ENCODE assay signal across 15 cellular contexts in the genomic region with DNA sequence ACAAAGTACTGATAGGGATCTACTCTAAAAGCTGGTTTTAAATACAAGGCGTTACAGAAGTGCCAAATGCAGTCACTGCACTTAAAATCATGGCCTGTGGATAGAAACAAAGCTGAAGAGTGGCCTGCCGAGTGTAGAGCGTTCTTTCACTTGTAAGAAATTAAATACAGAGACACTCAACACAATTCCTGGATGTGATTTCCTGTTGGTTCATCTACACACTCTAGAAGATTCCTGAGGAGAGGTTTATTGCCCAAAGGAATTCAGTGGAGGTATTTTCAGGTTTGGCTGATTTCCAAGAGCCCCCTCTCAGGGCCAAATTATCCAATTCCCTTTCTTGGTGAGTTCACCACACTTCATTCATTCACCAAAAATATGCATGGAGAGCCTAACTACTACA. TPM values are rescaled to one million over a fixed set of nuclear protein-coding genes. Genes with fewer than 3 reads are reported as not detected.
DNase-seq lines count a peak whose midpoint lies in the region; ATAC-seq, FAIRE-seq and TF ChIP-seq lines count a peak whose summit lies in the region.
"Had no signal": no experiment of that assay in that cellular context is flagged by ENCODE, and none has a peak within 500 bp of the region (broad histone marks: within the 10 kb centered on the region; RNA-seq: fewer than 3 reads in every experiment).

No MANE protein-coding gene starts in this region.

- TF ChIP-seq POLR2A in endothelial cell of umbilical vein (IDR thresholded peaks at IDR 0.05; ENCODE audit: low read depth, low read length): no peak

- H3K27ac ChIP-seq in C4-2B (peak overlapping the region; percentile 47; the same call in 1 of the 2 replicates), PC-9 (peak overlapping the region; percentile 90), endothelial cell of umbilical vein (ENCODE audit: insufficient read depth, low read depth, low read length) (peak overlapping the region; percentile 87), WERI-Rb-1 (no peak overlapping the region)

- no peaks in the 10 kb centered on the region for H3K27me3 Mint-ChIP-seq in osteocyte (ENCODE audit: unreplicated experiment)
- H3K27me3 Mint-ChIP-seq in activated naive CD8-positive, alpha-beta T cell treated with anti-CD3 and anti-CD28 coated beads, Interleukin-2, amount 50 U/mL, for 24 hours: peaks cover 5% of the 10 kb centered on the region
- peaks cover 8% of the 10 kb centered on the region for H3K27me3 Mint-ChIP-seq in stimulated activated memory B cell treated with anti-CD40 and anti-IgM and Interleukin-4, amounts not matched to agents 10 μg/mL and 1 μg/mL and 100 μg/mL, for 72 hours

- no peak for FAIRE-seq in endothelial cell of umbilical vein (lab: Jason Lieb, UNC)

- H3K79me2 ChIP-seq in PC-9 (ENCODE audit: low read depth): peaks cover 60% of the 10 kb centered on the region
- H3K79me2 ChIP-seq in endothelial cell of umbilical vein (ENCODE audit: control insufficient read depth, insufficient read depth, low read length): peaks cover 74% of the 10 kb centered on the region

- ATAC-seq in activated naive CD8-positive, alpha-beta T cell treated with anti-CD3 and anti-CD28 coated beads, Interleukin-2, amount 50 U/mL, for 24 hours: no peak
- no peak for ATAC-seq in stimulated activated memory B cell treated with anti-CD40 and anti-IgM and Interleukin-4, amounts not matched to agents 10 μg/mL and 1 μg/mL and 100 μg/mL, for 72 hours
- ATAC-seq: activated CD4-positive, alpha-beta T cell treated with anti-CD3 and anti-CD28 coated beads for 36 hours had no signal

- H3K4me2 ChIP-seq in PC-9 (peak overlapping the region; percentile 72), endothelial cell of umbilical vein (ENCODE audit: insufficient read depth, low read length) (peak overlapping the region; percentile 85)

- no peaks in the 10 kb centered on the region for H3K36me3 ChIP-seq in PC-9 (ENCODE audit: low read depth)
- H3K36me3 ChIP-seq in endothelial cell of umbilical vein (ENCODE audit: control insufficient read depth in 2 of 2, extremely low read depth in 1 of 2, insufficient read depth in 2 of 2, low read length in 2 of 2): no peaks in the 10 kb centered on the region
- no peaks in the 10 kb centered on the region for H3K36me3 ChIP-seq in WERI-Rb-1
- H3K36me3 ChIP-seq: BE2C had no signal

- no peaks in the 10 kb centered on the region for H3K9me1 ChIP-seq in endothelial cell of umbilical vein (replicated peaks; ENCODE audit: control insufficient read depth, extremely low read depth, insufficient read depth, low read length)

- TF ChIP-seq CTCF in C4-2B (conservative IDR thresholded peaks at IDR 0.05) (no peak), PC-9 (conservative IDR thresholded peaks at IDR 0.05) (no peak), endothelial cell of umbilical vein (IDR thresholded peaks at IDR 0.05; ENCODE audit: extremely low read depth in 1 of 2, insufficient read depth in 1 of 2, low read depth in 1 of 2, low read length in 2 of 2) (no peak), osteocyte (IDR thresholded peaks at IDR 0.05) (no peak), WERI-Rb-1 (IDR thresholded peaks at IDR 0.05; ENCODE audit: low read depth, low read length) (no peak)

- DNase-seq in PC-9: no peak
- DNase-seq in endothelial cell of umbilical vein (ENCODE audit: low read depth, low spot score): no peak
- no peak for DNase-seq in osteocyte (ENCODE audit: extremely low spot score, unreplicated experiment)
- DNase-seq in WERI-Rb-1: no peak
- no peak for DNase-seq in activated CD4-positive, alpha-beta T cell treated with anti-CD3 and anti-CD28 coated beads for 1 hour
- no peak for DNase-seq in activated naive CD8-positive, alpha-beta T cell treated with anti-CD3 and anti-CD28 coated beads, Interleukin-2, amount 50 U/mL, for 24 hours
- DNase-seq: activated CD4-positive, alpha-beta T cell treated with anti-CD3 and anti-CD28 coated beads for 36 hours; BE2C; central memory CD4-positive, alpha-beta T cell; DND-41; KG1; NCI-H1694 treated with DMSO at 0.1 percent for 48 hours had no signal

- BruUV-seq in PC-9 (replicated peaks; lab: Mats Ljungman, UMichigan): no TSS peak
- no TSS peak for BruUV-seq in endothelial cell of umbilical vein (replicated peaks; lab: Mats Ljungman, UMichigan)

- peak overlapping the region; percentile 88 for H3K27ac Mint-ChIP-seq in osteocyte (ENCODE audit: unreplicated experiment)
- no peak overlapping the region for H3K27ac Mint-ChIP-seq in activated naive CD8-positive, alpha-beta T cell treated with anti-CD3 and anti-CD28 coated beads, Interleukin-2, amount 50 U/mL, for 24 hours
- H3K27ac Mint-ChIP-seq in stimulated activated memory B cell treated with anti-CD40 and anti-IgM and Interleukin-4, amounts not matched to agents 10 μg/mL and 1 μg/mL and 100 μg/mL, for 72 hours: no peak overlapping the region
- H3K27ac Mint-ChIP-seq: activated CD4-positive, alpha-beta T cell treated with anti-CD3 and anti-CD28 coated beads for 36 hours had no signal

- H4K20me1 ChIP-seq in PC-9 (ENCODE audit: insufficient read depth) (no peaks in the 10 kb centered on the region), endothelial cell of umbilical vein (replicated peaks; ENCODE audit: control insufficient read depth, extremely low read depth, insufficient read depth, low read length) (no peaks in the 10 kb centered on the region)

- H3K4me3 ChIP-seq in PC-9 (peak overlapping the region; percentile 15; the same call in 1 of the 2 replicates), endothelial cell of umbilical vein (replicated peaks in 1 of 3; ENCODE audit: insufficient read depth in 1 of 3, low read depth in 1 of 3, low read length in 3 of 3) (peak overlapping the region in 1 of 3 experiments; percentile 29), WERI-Rb-1 (ENCODE audit: low read depth, low read length) (no peak overlapping the region)

- no peaks in the 10 kb centered on the region for H3K27me3 ChIP-seq in PC-9 (ENCODE audit: insufficient read depth, low read depth)
- no peaks in the 10 kb centered on the region for H3K27me3 ChIP-seq in endothelial cell of umbilical vein (ENCODE audit: control insufficient read depth in 2 of 2, insufficient read depth in 2 of 2, low read length in 2 of 2)
- no peaks in the 10 kb centered on the region for H3K27me3 ChIP-seq in WERI-Rb-1 (ENCODE audit: insufficient read depth, low read depth, severe bottlenecking)
- H3K27me3 ChIP-seq: BE2C had no signal

- H3K4me1 ChIP-seq in PC-9 (replicated peaks; ENCODE audit: insufficient read depth): peaks cover 64% of the 10 kb centered on the region
- peaks cover 54% of the 10 kb centered on the region for H3K4me1 ChIP-seq in endothelial cell of umbilical vein (ENCODE audit: control insufficient read depth, extremely low read depth, insufficient read depth, low read length)
- H3K4me1 ChIP-seq: BE2C had no signal

- peaks cover 67% of the 10 kb centered on the region for H3K4me1 Mint-ChIP-seq in osteocyte (ENCODE audit: unreplicated experiment)
- peaks cover 1% of the 10 kb centered on the region for H3K4me1 Mint-ChIP-seq in activated naive CD8-positive, alpha-beta T cell treated with anti-CD3 and anti-CD28 coated beads, Interleukin-2, amount 50 U/mL, for 24 hours
- no peaks in the 10 kb centered on the region for H3K4me1 Mint-ChIP-seq in stimulated activated memory B cell treated with anti-CD40 and anti-IgM and Interleukin-4, amounts not matched to agents 10 μg/mL and 1 μg/mL and 100 μg/mL, for 72 hours
- H3K4me1 Mint-ChIP-seq: activated CD4-positive, alpha-beta T cell treated with anti-CD3 and anti-CD28 coated beads for 36 hours; neural crest cell had no signal

- intact Hi-C loops in PC-9 (cut with micrococcal nuclease; ENCODE audit: unreplicated experiment): no loop called here
- intact Hi-C loops in endothelial cell of umbilical vein (cut with micrococcal nuclease): no loop called here

- H3K9me3 Mint-ChIP-seq in osteocyte (ENCODE audit: unreplicated experiment): no peaks in the 10 kb centered on the region
- no peaks in the 10 kb centered on the region for H3K9me3 Mint-ChIP-seq in activated naive CD8-positive, alpha-beta T cell treated with anti-CD3 and anti-CD28 coated beads, Interleukin-2, amount 50 U/mL, for 24 hours
- H3K9me3 Mint-ChIP-seq in stimulated activated memory B cell treated with anti-CD40 and anti-IgM and Interleukin-4, amounts not matched to agents 10 μg/mL and 1 μg/mL and 100 μg/mL, for 72 hours: no peaks in the 10 kb centered on the region
- H3K9me3 Mint-ChIP-seq: neural crest cell had no signal

- H3K9me2 ChIP-seq in PC-9 (ENCODE audit: insufficient read depth): no peaks in the 10 kb centered on the region

- peaks cover 43% of the 10 kb centered on the region for H3F3A ChIP-seq in PC-9 (ENCODE audit: insufficient read depth, low read depth)

- H3K36me3 Mint-ChIP-seq in osteocyte (ENCODE audit: unreplicated experiment): no peaks in the 10 kb centered on the region
- H3K36me3 Mint-ChIP-seq in activated naive CD8-positive, alpha-beta T cell treated with anti-CD3 and anti-CD28 coated beads, Interleukin-2, amount 50 U/mL, for 24 hours (ENCODE audit: low read depth): no peaks in the 10 kb centered on the region
- no peaks in the 10 kb centered on the region for H3K36me3 Mint-ChIP-seq in stimulated activated memory B cell treated with anti-CD40 and anti-IgM and Interleukin-4, amounts not matched to agents 10 μg/mL and 1 μg/mL and 100 μg/mL, for 72 hours

- H3K9ac ChIP-seq in endothelial cell of umbilical vein (replicated peaks; ENCODE audit: extremely low read depth, insufficient read depth, low read length): peak overlapping the region; percentile 68

- H3K9me3 ChIP-seq in PC-9 (ENCODE audit: insufficient read depth, low read depth) (no peaks in the 10 kb centered on the region), endothelial cell of umbilical vein (replicated peaks; ENCODE audit: control insufficient read depth, insufficient read depth, low read length) (no peaks in the 10 kb centered on the region), WERI-Rb-1 (ENCODE audit: severe bottlenecking) (no peaks in the 10 kb centered on the region)
- H3K9me3 ChIP-seq: BE2C had no signal

- peak overlapping the region; percentile 9 for H3K4me3 Mint-ChIP-seq in osteocyte (ENCODE audit: unreplicated experiment)
- no peak overlapping the region for H3K4me3 Mint-ChIP-seq in activated naive CD8-positive, alpha-beta T cell treated with anti-CD3 and anti-CD28 coated beads, Interleukin-2, amount 50 U/mL, for 24 hours
- no peak overlapping the region for H3K4me3 Mint-ChIP-seq in stimulated activated memory B cell treated with anti-CD40 and anti-IgM and Interleukin-4, amounts not matched to agents 10 μg/mL and 1 μg/mL and 100 μg/mL, for 72 hours
- H3K4me3 Mint-ChIP-seq: activated CD4-positive, alpha-beta T cell treated with anti-CD3 and anti-CD28 coated beads for 36 hours; neural crest cell had no signal

- CTCF ChIA-PET in PC-9 (lab: Charles Lee) (interaction anchor here (0.5 kb wide), 1 partner anchor 243 kb away, joined by 5 read pairs; no protein-coding TSS in a partner anchor), endothelial cell of umbilical vein (lab: Charles Lee) (interaction anchor here (2.1 to 5.6 kb wide), 2 partner anchors 14 to 16 kb away, joined by 17 to 35 read pairs; no protein-coding TSS in a partner anchor)

- dilution Hi-C loops in endothelial cell of umbilical vein (cut with MboI; ENCODE audit: extremely low pct_ligation_motif_present, low sequenced_read_pairs): no loop called here

- POLR2A ChIA-PET in PC-9 (lab: Charles Lee; ENCODE audit: unreplicated experiment) (interaction anchor here (0.5 to 0.8 kb wide), 4 partner anchors 10 to 370 kb away, joined by 3 to 8 read pairs (median 6); no protein-coding TSS in a partner anchor), endothelial cell of umbilical vein (lab: Charles Lee) (interaction anchor here (0.5 to 2.2 kb wide), 3 partner anchors 13 to 24 kb away, joined by 4 to 9 read pairs (median 7); no protein-coding TSS in a partner anchor)

- H2AFZ ChIP-seq in PC-9: no peak overlapping the region
- no peak overlapping the region for H2AFZ ChIP-seq in endothelial cell of umbilical vein (ENCODE audit: low read depth, low read length)

RNA-seq across cellular contexts. Expression of a gene that starts 51.4 kb away (rescaled TPM):
- 4.9 and 5.3 TPM in 2 replicates for total RNA-seq in PC-9 (2021)
- total RNA-seq in endothelial cell of umbilical vein: 23.1 and 34.5 TPM in 2 replicates
- 9.4 and 16.9 TPM in 2 replicates for polyA plus RNA-seq in endothelial cell of umbilical vein
- polyA plus RNA-seq in endothelial cell of umbilical vein (2011; cell fraction: cytosol; rRNA removed): 17.9 and 20.5 TPM in 2 replicates
- 44.2 and 53.9 TPM in 2 replicates for polyA plus RNA-seq in endothelial cell of umbilical vein (2011; cell fraction: nucleus; rRNA removed)
- 15.5 and 20.4 TPM in 2 replicates for polyA plus RNA-seq in endothelial cell of umbilical vein (2012)
- 19.9 and 28.8 TPM in 2 replicates for polyA minus RNA-seq in endothelial cell of umbilical vein
- polyA minus RNA-seq in endothelial cell of umbilical vein (2011; cell fraction: cytosol; rRNA and poly(A)+ RNA removed): not detected
- polyA minus RNA-seq in endothelial cell of umbilical vein (2011; cell fraction: nucleus; rRNA and poly(A)+ RNA removed): 48.3 and 71.4 TPM in 2 replicates
- total RNA-seq in osteocyte: 3.5 and 5.9 TPM in 2 replicates
- total RNA-seq: activated CD4-positive, alpha-beta T cell treated with anti-CD3 and anti-CD28 coated beads for 36 hours had no signal
